1 cellular context compared by ENCODE assay signal in genomic region chr12:7933255-7933726, GRCh38.
TF ChIP-seq lines count a peak whose summit lies in the region.

No MANE protein-coding gene starts in this region.

TF ChIP-seq in K562, 482 proteins besides CTCF, POLR2A, EP300 and RAD21 (continued from another document):
- peak in 1 of 3 experiments; percentile 44; a peak in 1 of 6 replicates for TF ChIP-seq ZBTB11 (CRISPR knock-in tag; IDR thresholded peaks at IDR 0.05)
- peak; percentile 71 for TF ChIP-seq ETV1 (tag; conservative IDR thresholded peaks at IDR 0.05; ENCODE audit: low read depth)
- no peak for TF ChIP-seq ZKSCAN8 (CRISPR knock-in tag; IDR thresholded peaks at IDR 0.05)
- 0 out of 4 replicates have a peak, but pooled peaks of 1 of the 2 experiments have one; percentile 25 for TF ChIP-seq MNT (conservative IDR thresholded peaks at IDR 0.05)
